ENCODE assay signal across 27 cellular contexts in genomic region chrX:70175338-70175737, GRCh38. TPM values are rescaled to one million over a fixed set of nuclear protein-coding genes. Genes with fewer than 3 reads are reported as not detected.
"Had no signal": no experiment of that assay in that cellular context is flagged by ENCODE, and none has a peak within 500 bp of the region (broad histone marks: within the 10 kb centered on the region; RNA-seq: fewer than 3 reads in every experiment).

No MANE protein-coding gene starts in this region.

- ATAC-seq: natural killer cell treated with Interleukin-12 subunit alpha and Interleukin-12 subunit beta and Interleukin-15 and Interleukin-18, amount 100 ng/mL, for 72 hours; stimulated activated effector memory CD8-positive, alpha-beta T cell treated with anti-CD3 and anti-CD28 coated beads, Interleukin-12 subunit alpha, Interleukin-12 subunit beta, amount 100 ng/mL, for 72 hours; upper lobe of right lung had no signal

- H3K79me2 ChIP-seq: parathyroid adenoma had no signal

- H3K36me3 ChIP-seq: ascending aorta, neutrophil, sigmoid colon, stomach, upper lobe of right lung, WERI-Rb-1 had no signal

- H3K27me3 ChIP-seq: ascending aorta, neutrophil, sigmoid colon, testis, upper lobe of right lung had no signal

- H3K9me3 ChIP-seq: ascending aorta, neutrophil, sigmoid colon, stomach, testis, upper lobe of right lung had no signal

- H3K4me1 ChIP-seq: ascending aorta, parathyroid adenoma, sigmoid colon, stomach, testis, upper lobe of right lung had no signal

- DNase-seq: activated CD4-positive, alpha-beta T cell treated with anti-CD3 and anti-CD28 coated beads for 1 hour; activated CD8-positive, alpha-beta memory T cell treated with anti-CD3 and anti-CD28 coated beads for 24 hours; activated CD8-positive, alpha-beta memory T cell treated with anti-CD3 and anti-CD28 coated beads, Interleukin-2, amount 50 U/mL, for 48 hours; activated effector memory CD4-positive, alpha-beta T cell treated with anti-CD3 and anti-CD28 coated beads, Interleukin-2, amount 50 U/mL, for 16 hours; activated naive CD4-positive, alpha-beta T cell treated with anti-CD3 and anti-CD28 coated beads, Interleukin-2, amount 50 U/mL, for 16 hours; activated T-cell treated with anti-CD3 and anti-CD28 coated beads, Interleukin-2, amount 50 U/mL, for 48 hours; foreskin melanocyte; glutamatergic neuron; hippocampal formation; islet precursor cell; sigmoid colon; stimulated activated CD4-positive, alpha-beta T cell treated with anti-CD3 and anti-CD28 coated beads, Interleukin-4, amount 100 ng/mL, for 24 hours; stomach; T1000; testis; upper lobe of right lung; WERI-Rb-1 had no signal

- H3K9ac ChIP-seq: parathyroid adenoma had no signal

- H2AFZ ChIP-seq: parathyroid adenoma had no signal

- H3K4me3 ChIP-seq: ascending aorta, coronary artery, lung, sigmoid colon, stomach, testis, upper lobe of right lung had no signal

- H3K27ac ChIP-seq: ascending aorta, coronary artery, neutrophil, parathyroid adenoma, sigmoid colon, stomach, testis, upper lobe of right lung, WERI-Rb-1 had no signal

RNA-seq across cellular contexts. Expression of gene DGAT2L6, which starts 1.9 kb away (rescaled TPM):
- total RNA-seq: ascending aorta; epithelial cell of proximal tubule; lung; mesothelial cell of epicardium; natural killer cell treated with Interleukin-12 subunit alpha and Interleukin-12 subunit beta and Interleukin-15 and Interleukin-18, amount 100 ng/mL, for 72 hours; sigmoid colon; stomach; testis; upper lobe of right lung had no signal
- polyA plus RNA-seq: adipose tissue, lung, sigmoid colon, stomach had no signal

RNA-seq across cellular contexts. Expression of gene AWAT1, which starts 59.1 kb away (rescaled TPM):
- total RNA-seq: ascending aorta; epithelial cell of proximal tubule; lung; mesothelial cell of epicardium; natural killer cell treated with Interleukin-12 subunit alpha and Interleukin-12 subunit beta and Interleukin-15 and Interleukin-18, amount 100 ng/mL, for 72 hours; sigmoid colon; stomach; testis; upper lobe of right lung had no signal
- polyA plus RNA-seq: adipose tissue, lung, sigmoid colon, stomach had no signal
